In the genomic region with DNA sequence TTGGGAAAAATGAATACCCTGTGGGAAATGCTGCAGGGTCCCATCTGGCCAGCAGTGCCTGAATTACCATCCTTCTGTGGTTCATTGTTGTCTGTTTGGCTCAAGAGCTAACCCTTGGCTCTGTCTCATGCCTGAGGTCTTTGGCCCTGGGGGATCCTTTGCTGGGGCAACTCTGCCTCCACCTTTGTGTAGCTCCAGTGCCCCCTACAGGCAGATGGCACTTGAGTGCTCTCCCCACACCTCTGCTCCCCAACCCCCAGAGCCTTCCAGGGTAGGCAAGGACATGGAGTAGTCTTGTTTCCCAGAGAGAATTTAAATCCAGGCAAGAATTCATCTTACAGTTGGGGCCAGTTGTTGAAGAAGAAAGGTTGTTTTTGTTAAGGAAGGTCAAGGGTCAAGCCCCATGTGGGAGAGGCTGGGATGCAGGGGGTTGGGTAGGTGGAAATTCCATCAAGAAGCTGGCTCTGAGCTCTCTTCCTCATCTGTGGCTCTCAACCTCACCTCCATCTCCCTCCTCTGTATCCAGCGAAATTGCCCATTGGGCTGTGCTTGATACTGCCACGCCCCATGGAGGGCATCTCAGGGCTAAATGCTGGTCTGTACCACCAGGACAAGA, we compare ENCODE assay signal across 8 cellular contexts. TPM values are rescaled to one million over a fixed set of nuclear protein-coding genes. Genes with fewer than 3 reads are reported as not detected.
A peak's percentile ranks its signal among the peaks of the same experiment; 100 is the strongest.
DNase-seq lines count a peak whose midpoint lies in the region; ATAC-seq and TF ChIP-seq lines count a peak whose summit lies in the region.

No MANE protein-coding gene starts in this region.

- H3K27me3 ChIP-seq in effector memory CD4-positive, alpha-beta T cell (replicated peaks; ENCODE audit: control insufficient read depth, insufficient read depth, low read length, poor library complexity, severe bottlenecking), result no peaks in the 10 kb centered on the region
- no peaks in the 10 kb centered on the region for H3K27me3 ChIP-seq in thyroid gland

- no peak overlapping the region for H3K4me3 ChIP-seq in effector memory CD4-positive, alpha-beta T cell (ENCODE audit: insufficient read depth, low read depth, low read length, poor library complexity, severe bottlenecking)
- H3K4me3 ChIP-seq in thyroid gland (replicated peaks in 1 of 3), result no peak overlapping the region

- DNase-seq in NCI-H1417 (lab: John Stamatoyannopoulos, UW) (peak in 2 of 3 experiments; percentile 40 to 76), NCI-H1417 treated with DMSO at 0.1 percent for 48 hours (lab: John Stamatoyannopoulos, UW) (no peak), LoVo (ENCODE audit: low spot score) (peak; percentile 7), nephron progenitor cell (peak; percentile 46), thyroid gland (peak; percentile 23 to 40)
- DNase-seq in activated CD4-positive, alpha-beta T cell treated with anti-CD3 and anti-CD28 coated beads for 4 hours, result peak; percentile 83 to 87
- peak; percentile 54 to 68 (median 59) for DNase-seq in effector memory CD4-positive, alpha-beta T cell

- ATAC-seq in GM18517 (IDR thresholded peaks at IDR 0.05; ENCODE audit: unreplicated experiment), result no peak

- H3K36me3 ChIP-seq in effector memory CD4-positive, alpha-beta T cell (ENCODE audit: control insufficient read depth, insufficient read depth, low read length), result peaks cover 61% of the 10 kb centered on the region
- no peaks in the 10 kb centered on the region for H3K36me3 ChIP-seq in thyroid gland

- peaks cover 73% of the 10 kb centered on the region for H3K4me1 Mint-ChIP-seq in nephron progenitor cell

- H3K4me3 Mint-ChIP-seq in nephron progenitor cell, result no peak overlapping the region

- intact Hi-C loops in thyroid gland (cut with DNase I), result no loop called here

- no peak overlapping the region for H3K27ac Mint-ChIP-seq in nephron progenitor cell

- no peaks in the 10 kb centered on the region for H3K9me3 ChIP-seq in effector memory CD4-positive, alpha-beta T cell (ENCODE audit: control insufficient read depth, low read length)
- no peaks in the 10 kb centered on the region for H3K9me3 ChIP-seq in thyroid gland

- H3K36me3 Mint-ChIP-seq in nephron progenitor cell (ENCODE audit: low read depth), result no peaks in the 10 kb centered on the region

- H3K4me1 ChIP-seq in effector memory CD4-positive, alpha-beta T cell (ENCODE audit: control insufficient read depth, insufficient read depth, low read length, poor library complexity, severe bottlenecking), result no peaks in the 10 kb centered on the region
- peaks cover 0 to 18% of the 10 kb centered on the region in 2 donors for H3K4me1 ChIP-seq in thyroid gland

- 83 to 87% methylated on average over 2 of the region's 2 CpGs for WGBS in thyroid gland, 2 donors

- no peak for TF ChIP-seq POLR2A in thyroid gland (IDR thresholded peaks at IDR 0.05)

- no peak overlapping the region for H3K27ac ChIP-seq in effector memory CD4-positive, alpha-beta T cell (ENCODE audit: insufficient read depth, low read length, poor library complexity, severe bottlenecking)
- H3K27ac ChIP-seq in thyroid gland, result no peak overlapping the region

- no peaks in the 10 kb centered on the region for H3K9me3 Mint-ChIP-seq in nephron progenitor cell

- TF ChIP-seq CTCF in nephron progenitor cell (IDR thresholded peaks at IDR 0.05), result peak; percentile 43
- TF ChIP-seq CTCF in thyroid gland (IDR thresholded peaks at IDR 0.05), result peak in 3 of 6 experiments; percentile 23 to 26 (median 24)

- H3K27me3 Mint-ChIP-seq in nephron progenitor cell (ENCODE audit: low read depth, poor library complexity), result peaks cover 6% of the 10 kb centered on the region

RNA-seq across cellular contexts. Expression of a gene that starts 44.2 kb away (rescaled TPM):
- total RNA-seq in thyroid gland, result 1 to 10 TPM in 3 of 4 donors, under 1 TPM in 1; 0.78 to 2.3 (median 1.6) TPM
